Comparison of ENCODE assay signal across 1 cellular context in genomic region chr21:37220981-37221664, GRCh38.
TF ChIP-seq lines count a peak whose summit lies in the region.

No MANE protein-coding gene starts in this region.

TF ChIP-seq in HepG2, 621 proteins besides CTCF, POLR2A, EP300 and RAD21 (continued from another document and continues in another):
- TF ChIP-seq, protein P1, sequence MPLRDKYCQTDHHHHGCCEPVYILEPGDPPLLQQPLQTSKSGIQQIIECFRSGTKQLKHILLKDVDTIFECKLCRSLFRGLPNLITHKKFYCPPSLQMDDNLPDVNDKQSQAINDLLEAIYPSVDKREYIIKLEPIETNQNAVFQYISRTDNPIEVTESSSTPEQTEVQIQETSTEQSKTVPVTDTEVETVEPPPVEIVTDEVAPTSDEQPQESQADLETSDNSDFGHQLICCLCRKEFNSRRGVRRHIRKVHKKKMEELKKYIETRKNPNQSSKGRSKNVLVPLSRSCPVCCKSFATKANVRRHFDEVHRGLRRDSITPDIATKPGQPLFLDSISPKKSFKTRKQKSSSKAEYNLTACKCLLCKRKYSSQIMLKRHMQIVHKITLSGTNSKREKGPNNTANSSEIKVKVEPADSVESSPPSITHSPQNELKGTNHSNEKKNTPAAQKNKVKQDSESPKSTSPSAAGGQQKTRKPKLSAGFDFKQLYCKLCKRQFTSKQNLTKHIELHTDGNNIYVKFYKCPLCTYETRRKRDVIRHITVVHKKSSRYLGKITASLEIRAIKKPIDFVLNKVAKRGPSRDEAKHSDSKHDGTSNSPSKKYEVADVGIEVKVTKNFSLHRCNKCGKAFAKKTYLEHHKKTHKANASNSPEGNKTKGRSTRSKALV (CRISPR knock-in tag; IDR thresholded peaks at IDR 0.05): peak; percentile 59; the same call in 1 of the 2 replicates
- TF ChIP-seq RBM22 (optimal IDR thresholded peaks at IDR 0.05; ENCODE audit: low read length) (peak; percentile 78), AGO2 (optimal IDR thresholded peaks at IDR 0.05; ENCODE audit: low read depth, low read length) (peak; percentile 95), REL (CRISPR knock-in tag; conservative IDR thresholded peaks at IDR 0.05) (0 out of 2 replicates have a peak, but pooled peaks have one; percentile 76), HNF4G (IDR thresholded peaks at IDR 0.05; ENCODE audit: borderline replicate concordance, low read depth, low read length) (no peak), HNF4G (CRISPR knock-in tag; IDR thresholded peaks at IDR 0.05; ENCODE audit: borderline replicate concordance, low read depth) (0 out of 2 replicates have a peak, but pooled peaks have one; percentile 34), KDM1A (CRISPR knock-in tag; IDR thresholded peaks at IDR 0.05) (peak; percentile 66; the same call in 1 of the 2 replicates), BRD4 (CRISPR knock-in tag; IDR thresholded peaks at IDR 0.05) (peak; percentile 80), NRL (CRISPR knock-in tag; IDR thresholded peaks at IDR 0.05; ENCODE audit: borderline replicate concordance) (peak; percentile 60), CBX1 (IDR thresholded peaks at IDR 0.05; ENCODE audit: low read depth) (peak; percentile 46), CENPT (CRISPR knock-in tag; IDR thresholded peaks at IDR 0.05; ENCODE audit: low read depth) (no peak), FUBP1 (CRISPR knock-in tag; IDR thresholded peaks at IDR 0.05; ENCODE audit: borderline replicate concordance) (0 out of 2 replicates have a peak, but pooled peaks have one; percentile 71), NFIC (IDR thresholded peaks at IDR 0.05; ENCODE audit: low read length) (no peak), ZNF510 (CRISPR knock-in tag; IDR thresholded peaks at IDR 0.05; ENCODE audit: low read depth) (0 out of 2 replicates have a peak, but pooled peaks have one; percentile 58), BRF2 (CRISPR knock-in tag; IDR thresholded peaks at IDR 0.05) (no peak), CBX5 (CRISPR knock-in tag; IDR thresholded peaks at IDR 0.05; ENCODE audit: borderline replicate concordance) (peak; percentile 72; the same call in 1 of the 2 replicates), SRF (IDR thresholded peaks at IDR 0.05; ENCODE audit: low read depth, low read length) (no peak), DMTF1 (CRISPR knock-in tag; IDR thresholded peaks at IDR 0.05) (no peak), ZNF720 (CRISPR knock-in tag; IDR thresholded peaks at IDR 0.05) (no peak), ZNF570 (CRISPR knock-in tag; IDR thresholded peaks at IDR 0.05; ENCODE audit: borderline replicate concordance) (no peak), ZBTB8A (CRISPR knock-in tag; IDR thresholded peaks at IDR 0.05; ENCODE audit: borderline replicate concordance, low read depth) (peak; percentile 54; the same call in 1 of the 2 replicates), ZEB1 (IDR thresholded peaks at IDR 0.05; ENCODE audit: insufficient replicate concordance, low read depth) (no peak), ZNF101 (CRISPR knock-in tag; IDR thresholded peaks at IDR 0.05; ENCODE audit: borderline replicate concordance, low read depth) (0 out of 2 replicates have a peak, but pooled peaks have one; percentile 48), ZNF607 (CRISPR knock-in tag; IDR thresholded peaks at IDR 0.05; ENCODE audit: borderline replicate concordance) (peak; percentile 80), HNRNPH1 (optimal IDR thresholded peaks at IDR 0.05; ENCODE audit: low read depth, low read length) (no peak), TSC22D2 (CRISPR knock-in tag; IDR thresholded peaks at IDR 0.05; ENCODE audit: borderline replicate concordance) (no peak), PTBP1 (IDR thresholded peaks at IDR 0.05; ENCODE audit: low read depth, low read length, poor library complexity, severe bottlenecking) (no peak), ZNF790 (CRISPR knock-in tag; IDR thresholded peaks at IDR 0.05; ENCODE audit: borderline replicate concordance) (no peak), FOXC1 (CRISPR knock-in tag; IDR thresholded peaks at IDR 0.05; ENCODE audit: borderline replicate concordance) (0 out of 2 replicates have a peak, but pooled peaks have one; percentile 21), NFE2L1 (CRISPR knock-in tag; IDR thresholded peaks at IDR 0.05; ENCODE audit: borderline replicate concordance) (no peak), ZNF225 (CRISPR knock-in tag; IDR thresholded peaks at IDR 0.05) (peak; percentile 26; the same call in 1 of the 2 replicates), ZNF160 (CRISPR knock-in tag; IDR thresholded peaks at IDR 0.05) (no peak), MTF2 (CRISPR knock-in tag; IDR thresholded peaks at IDR 0.05; ENCODE audit: borderline replicate concordance) (no peak), PHF8 (CRISPR knock-in tag; IDR thresholded peaks at IDR 0.05) (peak; percentile 83), HNRNPUL1 (IDR thresholded peaks at IDR 0.05; ENCODE audit: low read depth, low read length) (no peak), ZNF460 (CRISPR knock-in tag; IDR thresholded peaks at IDR 0.05; ENCODE audit: borderline replicate concordance) (no peak), ESRRA (CRISPR knock-in tag; IDR thresholded peaks at IDR 0.05; ENCODE audit: low read depth) (peak; percentile 69; the same call in 1 of the 2 replicates), ZFY (CRISPR knock-in tag; IDR thresholded peaks at IDR 0.05) (peak; percentile 80), KLF11 (CRISPR knock-in tag; IDR thresholded peaks at IDR 0.05) (peak; percentile 83), SMAD3 (CRISPR knock-in tag; IDR thresholded peaks at IDR 0.05) (no peak; the same call in 1 of the 2 replicates), ZNF558 (CRISPR knock-in tag; IDR thresholded peaks at IDR 0.05; ENCODE audit: borderline replicate concordance) (peak; percentile 29; the same call in 1 of the 2 replicates), GMEB1 (CRISPR knock-in tag; IDR thresholded peaks at IDR 0.05; ENCODE audit: borderline replicate concordance) (peak; percentile 84), ZNF564 (CRISPR knock-in tag; IDR thresholded peaks at IDR 0.05) (peak; percentile 94), ZNF292 (CRISPR knock-in tag; IDR thresholded peaks at IDR 0.05; ENCODE audit: borderline replicate concordance, low read depth) (peak; percentile 66; the same call in 1 of the 2 replicates), SAP130 (CRISPR knock-in tag; IDR thresholded peaks at IDR 0.05; ENCODE audit: low read depth) (peak; percentile 97), AGO1 (IDR thresholded peaks at IDR 0.05; ENCODE audit: low read depth, low read length, poor library complexity, severe bottlenecking) (peak; percentile 74), FOXJ3 (CRISPR knock-in tag; IDR thresholded peaks at IDR 0.05; ENCODE audit: borderline replicate concordance) (no peak), THAP8 (CRISPR knock-in tag; IDR thresholded peaks at IDR 0.05; ENCODE audit: borderline replicate concordance) (no peak)
- TF ChIP-seq, protein P2, sequence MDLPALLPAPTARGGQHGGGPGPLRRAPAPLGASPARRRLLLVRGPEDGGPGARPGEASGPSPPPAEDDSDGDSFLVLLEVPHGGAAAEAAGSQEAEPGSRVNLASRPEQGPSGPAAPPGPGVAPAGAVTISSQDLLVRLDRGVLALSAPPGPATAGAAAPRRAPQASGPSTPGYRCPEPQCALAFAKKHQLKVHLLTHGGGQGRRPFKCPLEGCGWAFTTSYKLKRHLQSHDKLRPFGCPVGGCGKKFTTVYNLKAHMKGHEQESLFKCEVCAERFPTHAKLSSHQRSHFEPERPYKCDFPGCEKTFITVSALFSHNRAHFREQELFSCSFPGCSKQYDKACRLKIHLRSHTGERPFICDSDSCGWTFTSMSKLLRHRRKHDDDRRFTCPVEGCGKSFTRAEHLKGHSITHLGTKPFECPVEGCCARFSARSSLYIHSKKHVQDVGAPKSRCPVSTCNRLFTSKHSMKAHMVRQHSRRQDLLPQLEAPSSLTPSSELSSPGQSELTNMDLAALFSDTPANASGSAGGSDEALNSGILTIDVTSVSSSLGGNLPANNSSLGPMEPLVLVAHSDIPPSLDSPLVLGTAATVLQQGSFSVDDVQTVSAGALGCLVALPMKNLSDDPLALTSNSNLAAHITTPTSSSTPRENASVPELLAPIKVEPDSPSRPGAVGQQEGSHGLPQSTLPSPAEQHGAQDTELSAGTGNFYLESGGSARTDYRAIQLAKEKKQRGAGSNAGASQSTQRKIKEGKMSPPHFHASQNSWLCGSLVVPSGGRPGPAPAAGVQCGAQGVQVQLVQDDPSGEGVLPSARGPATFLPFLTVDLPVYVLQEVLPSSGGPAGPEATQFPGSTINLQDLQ (CRISPR knock-in tag; IDR thresholded peaks at IDR 0.05): no peak
- TF ChIP-seq, protein P3, sequence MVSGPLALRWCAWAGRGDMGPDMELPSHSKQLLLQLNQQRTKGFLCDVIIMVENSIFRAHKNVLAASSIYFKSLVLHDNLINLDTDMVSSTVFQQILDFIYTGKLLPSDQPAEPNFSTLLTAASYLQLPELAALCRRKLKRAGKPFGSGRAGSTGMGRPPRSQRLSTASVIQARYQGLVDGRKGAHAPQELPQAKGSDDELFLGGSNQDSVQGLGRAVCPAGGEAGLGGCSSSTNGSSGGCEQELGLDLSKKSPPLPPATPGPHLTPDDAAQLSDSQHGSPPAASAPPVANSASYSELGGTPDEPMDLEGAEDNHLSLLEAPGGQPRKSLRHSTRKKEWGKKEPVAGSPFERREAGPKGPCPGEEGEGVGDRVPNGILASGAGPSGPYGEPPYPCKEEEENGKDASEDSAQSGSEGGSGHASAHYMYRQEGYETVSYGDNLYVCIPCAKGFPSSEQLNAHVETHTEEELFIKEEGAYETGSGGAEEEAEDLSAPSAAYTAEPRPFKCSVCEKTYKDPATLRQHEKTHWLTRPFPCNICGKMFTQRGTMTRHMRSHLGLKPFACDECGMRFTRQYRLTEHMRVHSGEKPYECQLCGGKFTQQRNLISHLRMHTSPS (CRISPR knock-in tag; IDR thresholded peaks at IDR 0.05; ENCODE audit: low read depth): no peak; the same call in 1 of the 2 replicates
- TF ChIP-seq, protein P4, sequence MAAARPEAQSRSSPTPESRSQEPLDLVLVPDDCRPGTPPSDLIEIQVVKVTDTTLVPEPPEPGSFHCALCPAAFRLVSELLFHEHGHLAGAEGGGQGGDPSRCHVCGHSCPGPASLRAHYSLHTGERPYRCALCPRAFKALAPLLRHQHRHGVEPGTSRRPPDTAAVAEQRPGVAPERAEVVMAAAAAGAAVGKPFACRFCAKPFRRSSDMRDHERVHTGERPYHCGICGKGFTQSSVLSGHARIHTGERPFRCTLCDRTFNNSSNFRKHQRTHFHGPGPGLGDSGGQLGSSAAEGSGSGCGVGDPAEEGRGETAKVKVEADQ (CRISPR knock-in tag; IDR thresholded peaks at IDR 0.05; ENCODE audit: borderline replicate concordance): peak; percentile 96; the same call in 1 of the 2 replicates
- TF ChIP-seq, protein P5, sequence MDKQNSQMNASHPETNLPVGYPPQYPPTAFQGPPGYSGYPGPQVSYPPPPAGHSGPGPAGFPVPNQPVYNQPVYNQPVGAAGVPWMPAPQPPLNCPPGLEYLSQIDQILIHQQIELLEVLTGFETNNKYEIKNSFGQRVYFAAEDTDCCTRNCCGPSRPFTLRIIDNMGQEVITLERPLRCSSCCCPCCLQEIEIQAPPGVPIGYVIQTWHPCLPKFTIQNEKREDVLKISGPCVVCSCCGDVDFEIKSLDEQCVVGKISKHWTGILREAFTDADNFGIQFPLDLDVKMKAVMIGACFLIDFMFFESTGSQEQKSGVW (CRISPR knock-in tag; IDR thresholded peaks at IDR 0.05; ENCODE audit: borderline replicate concordance): no peak
